In the genomic region with DNA sequence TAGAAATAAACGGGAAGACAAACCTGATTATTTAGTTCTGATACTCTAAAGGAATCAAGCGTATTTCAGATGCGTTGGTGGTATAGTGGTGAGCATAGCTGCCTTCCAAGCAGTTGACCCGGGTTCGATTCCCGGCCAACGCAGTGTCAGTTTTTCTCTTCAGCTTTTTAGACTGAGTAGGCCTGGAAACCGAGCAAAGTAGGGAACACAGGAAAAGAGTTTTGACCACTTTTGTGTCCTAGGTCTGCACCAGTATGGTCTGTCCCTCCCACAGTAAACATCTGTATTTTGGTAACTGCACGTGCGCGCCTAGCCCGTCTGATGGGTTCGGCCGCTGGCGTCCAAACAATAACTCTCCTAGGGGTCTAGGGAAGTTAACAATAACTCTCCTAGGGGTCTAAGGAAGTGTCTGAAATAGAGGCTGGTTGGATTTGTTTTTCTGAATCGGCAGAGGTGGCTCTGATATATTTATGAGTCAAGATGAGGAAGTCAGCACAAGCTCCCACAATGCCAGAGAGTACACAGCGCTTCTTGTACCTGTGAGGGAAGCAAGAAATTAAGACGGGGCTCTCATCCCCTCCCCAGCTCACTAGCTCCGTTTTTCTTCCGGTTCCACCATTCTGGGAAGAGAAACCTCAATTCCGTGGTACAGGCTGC, we compare ENCODE assay signal across 8 cellular contexts. TPM values are rescaled to one million over a fixed set of nuclear protein-coding genes. Genes with fewer than 3 reads are reported as not detected.
A peak's percentile ranks its signal among the peaks of the same experiment; 100 is the strongest.
DNase-seq lines count a peak whose midpoint lies in the region; ATAC-seq and TF ChIP-seq lines count a peak whose summit lies in the region.

No MANE protein-coding gene starts in this region.

- H3K4me1 ChIP-seq in colonic mucosa (peaks cover 3% of the 10 kb centered on the region), liver (ENCODE audit: control insufficient read depth in 4 of 4, insufficient read depth in 4 of 4, low read length in 3 of 4) (peaks cover 6 to 26% (median 13%) of the 10 kb centered on the region in 4 donors)

- TF ChIP-seq RAD21 in liver (IDR thresholded peaks at IDR 0.05), result peak; percentile 17 to 21

- H3K4me3 ChIP-seq in colonic mucosa (peak overlapping the region; percentile 55), liver (ENCODE audit: low read depth in 1 of 3, low read length in 3 of 3) (peak overlapping the region; percentile 47 to 83 (median 79))

- H3K27me3 ChIP-seq in colonic mucosa (no peaks in the 10 kb centered on the region), liver (ENCODE audit: control insufficient read depth in 4 of 4, insufficient read depth in 4 of 4, low read length in 3 of 4) (no peaks in the 10 kb centered on the region)

- TF ChIP-seq CTCF in colonic mucosa (IDR thresholded peaks at IDR 0.05), result no peak
- TF ChIP-seq CTCF in liver (IDR thresholded peaks at IDR 0.05; ENCODE audit: low read depth, low read length, missing input control), result no peak

- intact Hi-C loops in colonic mucosa (cut with DNase I), result no loop called here

- H3K36me3 ChIP-seq in colonic mucosa (no peaks in the 10 kb centered on the region), liver (ENCODE audit: control insufficient read depth in 4 of 4, insufficient read depth in 3 of 4, low read depth in 1 of 4, low read length in 3 of 4) (no peaks in the 10 kb centered on the region)

- peak overlapping the region; percentile 85 for H3K27ac ChIP-seq in colonic mucosa
- peak overlapping the region; percentile 81 to 93 for H3K27ac ChIP-seq in liver (ENCODE audit: low read depth in 1 of 2, low read length in 2 of 2)

- DNase-seq in ELF-1 (ENCODE audit: low read depth, low spot score) (peak; percentile 95), NCI-H510A treated with DMSO at 0.1 percent for 48 hours (lab: John Stamatoyannopoulos, UW) (peak; percentile 92), colonic mucosa (peak; percentile 85), epidermal melanocyte (ENCODE audit: insufficient read length, low spot score) (no peak)
- DNase-seq in activated CD4-positive, alpha-beta T cell treated with anti-CD3 and anti-CD28 coated beads for 4 hours, result peak; percentile 70 to 79
- DNase-seq in stimulated activated CD4-positive, alpha-beta T cell treated with anti-CD3 and anti-CD28 coated beads, Interleukin-2, amount 100 ng/mL, for 48 hours, result peak; percentile 81 to 82

- WGBS in liver, result 9% methylated on average over 21 of the region's 21 CpGs

- ATAC-seq in HG02981 (IDR thresholded peaks at IDR 0.05; ENCODE audit: unreplicated experiment), result peak; percentile 27

- H3K9ac ChIP-seq in colonic mucosa (ENCODE audit: low read depth in 2 of 2, low read length in 2 of 2), result peak overlapping the region; percentile 70 to 97
- H3K9ac ChIP-seq in liver (ENCODE audit: low read depth in 1 of 2, low read length in 2 of 2), result peak overlapping the region; percentile 68 to 90

- H3K9me3 ChIP-seq in colonic mucosa (no peaks in the 10 kb centered on the region), liver (ENCODE audit: control insufficient read depth in 4 of 4, low read length in 3 of 4) (no peaks in the 10 kb centered on the region)

TF ChIP-seq in liver, 16 proteins besides CTCF, POLR2A, EP300 and RAD21:
- TF ChIP-seq HNF4G (IDR thresholded peaks at IDR 0.05) (no peak), SP1 (IDR thresholded peaks at IDR 0.05) (no peak), FOXA2 (IDR thresholded peaks at IDR 0.05) (no peak), HNF4A (conservative IDR thresholded peaks at IDR 0.05) (no peak), JUND (IDR thresholded peaks at IDR 0.05) (no peak), TAF1 (conservative IDR thresholded peaks at IDR 0.05) (no peak), NR2F2 (IDR thresholded peaks at IDR 0.05) (no peak), YY1 (IDR thresholded peaks at IDR 0.05) (no peak), EGR1 (IDR thresholded peaks at IDR 0.05; ENCODE audit: low read depth in 2 of 2) (no peak), RXRA (IDR thresholded peaks at IDR 0.05) (peak in 1 of 2 donors; percentile 34), GABPA (IDR thresholded peaks at IDR 0.05 in 1 of 2, conservative IDR thresholded peaks at IDR 0.05 in 1 of 2) (no peak), FOXA1 (IDR thresholded peaks at IDR 0.05) (peak; percentile 8)
- TF ChIP-seq, protein P1, sequence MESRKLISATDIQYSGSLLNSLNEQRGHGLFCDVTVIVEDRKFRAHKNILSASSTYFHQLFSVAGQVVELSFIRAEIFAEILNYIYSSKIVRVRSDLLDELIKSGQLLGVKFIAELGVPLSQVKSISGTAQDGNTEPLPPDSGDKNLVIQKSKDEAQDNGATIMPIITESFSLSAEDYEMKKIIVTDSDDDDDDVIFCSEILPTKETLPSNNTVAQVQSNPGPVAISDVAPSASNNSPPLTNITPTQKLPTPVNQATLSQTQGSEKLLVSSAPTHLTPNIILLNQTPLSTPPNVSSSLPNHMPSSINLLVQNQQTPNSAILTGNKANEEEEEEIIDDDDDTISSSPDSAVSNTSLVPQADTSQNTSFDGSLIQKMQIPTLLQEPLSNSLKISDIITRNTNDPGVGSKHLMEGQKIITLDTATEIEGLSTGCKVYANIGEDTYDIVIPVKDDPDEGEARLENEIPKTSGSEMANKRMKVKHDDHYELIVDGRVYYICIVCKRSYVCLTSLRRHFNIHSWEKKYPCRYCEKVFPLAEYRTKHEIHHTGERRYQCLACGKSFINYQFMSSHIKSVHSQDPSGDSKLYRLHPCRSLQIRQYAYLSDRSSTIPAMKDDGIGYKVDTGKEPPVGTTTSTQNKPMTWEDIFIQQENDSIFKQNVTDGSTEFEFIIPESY (IDR thresholded peaks at IDR 0.05), result no peak
- TF ChIP-seq, protein P2, sequence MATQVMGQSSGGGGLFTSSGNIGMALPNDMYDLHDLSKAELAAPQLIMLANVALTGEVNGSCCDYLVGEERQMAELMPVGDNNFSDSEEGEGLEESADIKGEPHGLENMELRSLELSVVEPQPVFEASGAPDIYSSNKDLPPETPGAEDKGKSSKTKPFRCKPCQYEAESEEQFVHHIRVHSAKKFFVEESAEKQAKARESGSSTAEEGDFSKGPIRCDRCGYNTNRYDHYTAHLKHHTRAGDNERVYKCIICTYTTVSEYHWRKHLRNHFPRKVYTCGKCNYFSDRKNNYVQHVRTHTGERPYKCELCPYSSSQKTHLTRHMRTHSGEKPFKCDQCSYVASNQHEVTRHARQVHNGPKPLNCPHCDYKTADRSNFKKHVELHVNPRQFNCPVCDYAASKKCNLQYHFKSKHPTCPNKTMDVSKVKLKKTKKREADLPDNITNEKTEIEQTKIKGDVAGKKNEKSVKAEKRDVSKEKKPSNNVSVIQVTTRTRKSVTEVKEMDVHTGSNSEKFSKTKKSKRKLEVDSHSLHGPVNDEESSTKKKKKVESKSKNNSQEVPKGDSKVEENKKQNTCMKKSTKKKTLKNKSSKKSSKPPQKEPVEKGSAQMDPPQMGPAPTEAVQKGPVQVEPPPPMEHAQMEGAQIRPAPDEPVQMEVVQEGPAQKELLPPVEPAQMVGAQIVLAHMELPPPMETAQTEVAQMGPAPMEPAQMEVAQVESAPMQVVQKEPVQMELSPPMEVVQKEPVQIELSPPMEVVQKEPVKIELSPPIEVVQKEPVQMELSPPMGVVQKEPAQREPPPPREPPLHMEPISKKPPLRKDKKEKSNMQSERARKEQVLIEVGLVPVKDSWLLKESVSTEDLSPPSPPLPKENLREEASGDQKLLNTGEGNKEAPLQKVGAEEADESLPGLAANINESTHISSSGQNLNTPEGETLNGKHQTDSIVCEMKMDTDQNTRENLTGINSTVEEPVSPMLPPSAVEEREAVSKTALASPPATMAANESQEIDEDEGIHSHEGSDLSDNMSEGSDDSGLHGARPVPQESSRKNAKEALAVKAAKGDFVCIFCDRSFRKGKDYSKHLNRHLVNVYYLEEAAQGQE (IDR thresholded peaks at IDR 0.05), result no peak
- TF ChIP-seq, protein P3, sequence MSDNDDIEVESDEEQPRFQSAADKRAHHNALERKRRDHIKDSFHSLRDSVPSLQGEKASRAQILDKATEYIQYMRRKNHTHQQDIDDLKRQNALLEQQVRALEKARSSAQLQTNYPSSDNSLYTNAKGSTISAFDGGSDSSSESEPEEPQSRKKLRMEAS (IDR thresholded peaks at IDR 0.05), result peak; percentile 66
- TF ChIP-seq, protein P4, sequence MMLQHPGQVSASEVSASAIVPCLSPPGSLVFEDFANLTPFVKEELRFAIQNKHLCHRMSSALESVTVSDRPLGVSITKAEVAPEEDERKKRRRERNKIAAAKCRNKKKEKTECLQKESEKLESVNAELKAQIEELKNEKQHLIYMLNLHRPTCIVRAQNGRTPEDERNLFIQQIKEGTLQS (IDR thresholded peaks at IDR 0.05), result peak; percentile 100

RNA-seq across cellular contexts. Expression of a gene that starts 15.6 kb away (rescaled TPM):
- total RNA-seq in colonic mucosa, result not detected
- total RNA-seq in liver, result 10 to 100 TPM; 68.0 to 80.5 TPM
- polyA plus RNA-seq in liver, result 100 to 1,000 TPM; 115 to 138 TPM

RNA-seq across cellular contexts. Expression of a gene that starts 40.7 kb away (rescaled TPM):
- 100 to 1,000 TPM; 302 to 496 TPM for total RNA-seq in colonic mucosa
- total RNA-seq in liver, result 100 to 1,000 TPM in 1 of 2 donors, 10 to 100 TPM in 1; 84.7 to 223 TPM
- 10 to 100 TPM; 53.8 to 99.2 TPM for polyA plus RNA-seq in liver

Comparison
In these comparisons a context has a peak if more than half of its experiments do, and no peak if none do; other contexts are left out.
1. RNA of a gene that starts 15.6 kb away (total RNA-seq): 68.0 to 80.5 TPM in liver; not detected in colonic mucosa; every median in the first group is over 10 times any median in the second.